17 cellular contexts compared by ENCODE assay signal in genomic region chr2:240701736-240702639, GRCh38. TPM values are rescaled to one million over a fixed set of nuclear protein-coding genes. Genes with fewer than 3 reads are reported as not detected.
DNase-seq lines count a peak whose midpoint lies in the region; ATAC-seq and TF ChIP-seq lines count a peak whose summit lies in the region.
"Had no signal": no experiment of that assay in that cellular context is flagged by ENCODE, and none has a peak within 500 bp of the region (broad histone marks: within the 10 kb centered on the region; RNA-seq: fewer than 3 reads in every experiment).

No MANE protein-coding gene starts in this region.

- no peak for TF ChIP-seq EP300 in Ishikawa (IDR thresholded peaks at IDR 0.05; ENCODE audit: borderline replicate concordance)

- peak overlapping the region in 1 of 7 donors; percentile 59 for H3K27ac Mint-ChIP-seq in CD14-positive monocyte

- H3K36me3 Mint-ChIP-seq in CD14-positive monocyte, result no peaks in the 10 kb centered on the region
- H3K36me3 Mint-ChIP-seq: CD4-positive, alpha-beta memory T cell had no signal

- ATAC-seq in left ventricle myocardium superior (no peak), GM21526 (IDR thresholded peaks at IDR 0.05; ENCODE audit: low FRiP score, unreplicated experiment) (no peak), GM21390 (IDR thresholded peaks at IDR 0.05; ENCODE audit: unreplicated experiment) (no peak)
- ATAC-seq: PC-3 had no signal

- intact Hi-C loops in CD14-positive monocyte (cut with micrococcal nuclease), result loop anchor here (5.0 kb wide), 1 partner anchor 190 kb away; no protein-coding TSS in a partner anchor
- intact Hi-C loops in left ventricle myocardium superior (cut with micrococcal nuclease), result no loop called here
- intact Hi-C loops in posterior vena cava (cut with DNase I), result loop anchor here (5.0 to 10.0 kb wide), 2 partner anchors 170 to 187 kb away; no protein-coding TSS in a partner anchor

- no peak for TF ChIP-seq CTCF in CD14-positive monocyte (IDR thresholded peaks at IDR 0.05)

- TF ChIP-seq RAD21 in Ishikawa (IDR thresholded peaks at IDR 0.05; ENCODE audit: low read depth), result peak; percentile 10; the same call in 1 of the 2 replicates

- peaks cover 19% of the 10 kb centered on the region for H3K4me1 Mint-ChIP-seq in CD14-positive monocyte

- peaks cover 5 to 7% (median 6%) of the 10 kb centered on the region in 3 donors for H3K27me3 Mint-ChIP-seq in CD14-positive monocyte (ENCODE audit: low read depth in 3 of 3)

- DNase-seq in CD14-positive monocyte (ENCODE audit: low spot score) (peak; percentile 43), left ventricle myocardium superior (peak; percentile 25), posterior vena cava (ENCODE audit: low spot score) (peak; percentile 60), COLO829 (ENCODE audit: low spot score) (no peak)
- DNase-seq: CD4-positive, alpha-beta memory T cell; GOT3; KBM-7; NCI-H1436; NCI-H2029 treated with DMSO at 0.1 percent for 48 hours; NCI-H510A treated with DMSO at 0.1 percent for 48 hours; NCI-H82; PC-3 had no signal

- no peak overlapping the region for H3K4me3 Mint-ChIP-seq in CD14-positive monocyte

- H3K9me3 Mint-ChIP-seq in CD14-positive monocyte, result no peaks in the 10 kb centered on the region
- H3K9me3 Mint-ChIP-seq: CD4-positive, alpha-beta memory T cell had no signal

TF ChIP-seq in Ishikawa, 13 proteins besides CTCF, POLR2A, EP300 and RAD21:
- TF ChIP-seq ZBTB7A (IDR thresholded peaks at IDR 0.05; ENCODE audit: low read depth), result no peak
- TF ChIP-seq YY1 (IDR thresholded peaks at IDR 0.05; ENCODE audit: low read depth), result no peak
- TF ChIP-seq TEAD4 (IDR thresholded peaks at IDR 0.05), result no peak
- no peak for TF ChIP-seq CEBPB (IDR thresholded peaks at IDR 0.05)
- TF ChIP-seq USF1 (IDR thresholded peaks at IDR 0.05), result no peak
- TF ChIP-seq NFIC (IDR thresholded peaks at IDR 0.05), result no peak
- TF ChIP-seq REST (IDR thresholded peaks at IDR 0.05; ENCODE audit: low read depth), result no peak

RNA-seq across cellular contexts. Expression of gene AQP12A, which starts 10.3 kb away (rescaled TPM):
- not detected for polyA plus RNA-seq in CD14-positive monocyte
- total RNA-seq in left ventricle myocardium superior, result not detected
- not detected for total RNA-seq in posterior vena cava
- total RNA-seq: CD4-positive, alpha-beta memory T cell; PC-3; SK-MEL-5 had no signal
- polyA plus RNA-seq: AG04450; CD4-positive, alpha-beta memory T cell had no signal

RNA-seq across cellular contexts. Expression of gene AQP12B, which starts 19.3 kb away (rescaled TPM):
- not detected for polyA plus RNA-seq in CD14-positive monocyte
- total RNA-seq in left ventricle myocardium superior, result not detected
- total RNA-seq in posterior vena cava, result under 1 TPM in 1 of 2 donors, not detected in 1; 0.19 TPM
- total RNA-seq: CD4-positive, alpha-beta memory T cell; PC-3; SK-MEL-5 had no signal
- polyA plus RNA-seq: AG04450; CD4-positive, alpha-beta memory T cell had no signal
